In genomic region chr7:21526448-21526847, GRCh38 we compare ENCODE assay signal across 34 cellular contexts.
"Had no signal": no experiment of that assay in that cellular context is flagged by ENCODE, and none has a peak within 500 bp of the region (broad histone marks: within the 10 kb centered on the region; RNA-seq: fewer than 3 reads in every experiment).

No MANE protein-coding gene starts in this region.

- H3K4me3 ChIP-seq: ascending aorta, cardiac muscle cell had no signal

- H3K9me3 Mint-ChIP-seq: activated CD4-positive, alpha-beta memory T cell treated with anti-CD3 and anti-CD28 coated beads, Interleukin-2, amount 10 ng/mL, durations not matched to agents 7 days and 5 days; activated naive CD4-positive, alpha-beta T cell treated with anti-CD3 and anti-CD28 coated beads, Interleukin-2, amount 50 U/mL, for 24 hours; activated naive CD8-positive, alpha-beta T cell treated with anti-CD3 and anti-CD28 coated beads, Interleukin-2, amount 50 U/mL, for 24 hours; central memory CD8-positive, alpha-beta T cell had no signal

- H3K9me3 ChIP-seq: ascending aorta had no signal

- H3K36me3 Mint-ChIP-seq: activated naive CD4-positive, alpha-beta T cell treated with anti-CD3 and anti-CD28 coated beads, Interleukin-2, amount 10 ng/mL, durations not matched to agents 7 days and 5 days; activated naive CD4-positive, alpha-beta T cell treated with anti-CD3 and anti-CD28 coated beads, Interleukin-2, amount 50 U/mL, for 24 hours; activated naive CD8-positive, alpha-beta T cell; brain had no signal

- H3K4me1 Mint-ChIP-seq: activated CD4-positive, alpha-beta memory T cell treated with anti-CD3 and anti-CD28 coated beads, Interleukin-2, amount 10 ng/mL, durations not matched to agents 7 days and 5 days; activated CD4-positive, alpha-beta T cell treated with anti-CD3 and anti-CD28 coated beads for 36 hours; activated CD4-positive, alpha-beta T cell treated with anti-CD3 and anti-CD28 coated beads, Interleukin-2, amount 10 ng/mL, durations not matched to agents 7 days and 5 days; activated CD8-positive, alpha-beta memory T cell treated with anti-CD3 and anti-CD28 coated beads, Interleukin-2, amount 10 ng/mL, durations not matched to agents 7 days and 5 days; activated naive CD4-positive, alpha-beta T cell treated with anti-CD3 and anti-CD28 coated beads, Interleukin-2, amount 10 ng/mL, durations not matched to agents 7 days and 5 days; activated naive CD4-positive, alpha-beta T cell treated with anti-CD3 and anti-CD28 coated beads, Interleukin-2, amount 50 U/mL, for 24 hours; activated naive CD8-positive, alpha-beta T cell treated with anti-CD3 and anti-CD28 coated beads, Interleukin-2, amount 10 ng/mL, durations not matched to agents 7 days and 5 days; activated naive CD8-positive, alpha-beta T cell treated with anti-CD3 and anti-CD28 coated beads, Interleukin-2, amount 50 U/mL, for 24 hours; brain; central memory CD8-positive, alpha-beta T cell; WTC11 had no signal

- DNase-seq: activated CD4-positive, alpha-beta memory T cell treated with anti-CD3 and anti-CD28 coated beads, Interleukin-2, amount 10 ng/mL, durations not matched to agents 7 days and 5 days; activated CD4-positive, alpha-beta T cell treated with anti-CD3 and anti-CD28 coated beads for 1 hour; activated CD4-positive, alpha-beta T cell treated with anti-CD3 and anti-CD28 coated beads for 36 hours; activated CD4-positive, alpha-beta T cell treated with anti-CD3 and anti-CD28 coated beads for 48 hours; activated CD4-positive, alpha-beta T cell treated with anti-CD3 and anti-CD28 coated beads, Interleukin-2, amount 50 U/mL, for 48 hours; activated CD4-positive, CD25-positive, alpha-beta regulatory T cell; activated CD8-positive, alpha-beta memory T cell treated with anti-CD3 and anti-CD28 coated beads for 24 hours; activated CD8-positive, alpha-beta memory T cell treated with anti-CD3 and anti-CD28 coated beads, Interleukin-2, amount 10 ng/mL, durations not matched to agents 7 days and 5 days; activated CD8-positive, alpha-beta memory T cell treated with anti-CD3 and anti-CD28 coated beads, Interleukin-2, amount 50 U/mL, for 48 hours; activated CD8-positive, alpha-beta T cell treated with anti-CD3 and anti-CD28 coated beads, Interleukin-2, amount 10 ng/mL, durations not matched to agents 7 days and 5 days; activated effector memory CD4-positive, alpha-beta T cell treated with Interleukin-2 at 50 U/mL for 16 hours; activated gamma-delta T cell; activated naive CD4-positive, alpha-beta T cell treated with anti-CD3 and anti-CD28 coated beads, Interleukin-2, amount 10 ng/mL, durations not matched to agents 7 days and 5 days; activated naive CD4-positive, alpha-beta T cell treated with Interleukin-2 at 50 U/mL for 16 hours; activated naive CD8-positive, alpha-beta T cell treated with anti-CD3 and anti-CD28 coated beads, Interleukin-2, amount 10 ng/mL, durations not matched to agents 7 days and 5 days; activated naive CD8-positive, alpha-beta T cell treated with anti-CD3 and anti-CD28 coated beads, Interleukin-2, amount 50 U/mL, for 24 hours; activated T-cell treated with anti-CD3 and anti-CD28 coated beads, Interleukin-2, amount 50 U/mL, for 24 hours; activated T-cell treated with anti-CD3 and anti-CD28 coated beads, Interleukin-2, amount 50 U/mL, for 48 hours; amygdala; anterior cingulate cortex; caudate nucleus; cerebellar nuclear complex; T-helper 17 cell; T-helper 9 cell; WERI-Rb-1 had no signal

- H3K4me1 ChIP-seq: ascending aorta had no signal

- H3K27me3 ChIP-seq: ascending aorta, cardiac muscle cell had no signal

- H3K27ac ChIP-seq: ascending aorta, cardiac muscle cell, WERI-Rb-1 had no signal

- H3K4me3 Mint-ChIP-seq: activated CD4-positive, alpha-beta memory T cell treated with anti-CD3 and anti-CD28 coated beads, Interleukin-2, amount 10 ng/mL, durations not matched to agents 7 days and 5 days; activated CD4-positive, alpha-beta T cell treated with anti-CD3 and anti-CD28 coated beads for 36 hours; activated CD4-positive, alpha-beta T cell treated with anti-CD3 and anti-CD28 coated beads, Interleukin-2, amount 10 ng/mL, durations not matched to agents 7 days and 5 days; activated CD8-positive, alpha-beta memory T cell treated with anti-CD3 and anti-CD28 coated beads, Interleukin-2, amount 10 ng/mL, durations not matched to agents 7 days and 5 days; activated CD8-positive, alpha-beta T cell treated with anti-CD3 and anti-CD28 coated beads, Interleukin-2, amount 10 ng/mL, durations not matched to agents 7 days and 5 days; activated naive CD4-positive, alpha-beta T cell treated with anti-CD3 and anti-CD28 coated beads, Interleukin-2, amount 10 ng/mL, durations not matched to agents 7 days and 5 days; activated naive CD4-positive, alpha-beta T cell treated with anti-CD3 and anti-CD28 coated beads, Interleukin-2, amount 50 U/mL, for 24 hours; activated naive CD8-positive, alpha-beta T cell; activated naive CD8-positive, alpha-beta T cell treated with anti-CD3 and anti-CD28 coated beads, Interleukin-2, amount 10 ng/mL, durations not matched to agents 7 days and 5 days; activated naive CD8-positive, alpha-beta T cell treated with anti-CD3 and anti-CD28 coated beads, Interleukin-2, amount 50 U/mL, for 24 hours; activated T-cell treated with anti-CD3 and anti-CD28 coated beads, Interleukin-2, amount 50 U/mL, for 24 hours; brain; central memory CD8-positive, alpha-beta T cell; T-helper 17 cell; WTC11 had no signal

- H3K27ac Mint-ChIP-seq: activated CD4-positive, alpha-beta memory T cell treated with anti-CD3 and anti-CD28 coated beads, Interleukin-2, amount 10 ng/mL, durations not matched to agents 7 days and 5 days; activated CD4-positive, alpha-beta T cell treated with anti-CD3 and anti-CD28 coated beads for 36 hours; activated CD4-positive, alpha-beta T cell treated with anti-CD3 and anti-CD28 coated beads, Interleukin-2, amount 10 ng/mL, durations not matched to agents 7 days and 5 days; activated CD8-positive, alpha-beta memory T cell treated with anti-CD3 and anti-CD28 coated beads, Interleukin-2, amount 10 ng/mL, durations not matched to agents 7 days and 5 days; activated CD8-positive, alpha-beta T cell treated with anti-CD3 and anti-CD28 coated beads, Interleukin-2, amount 10 ng/mL, durations not matched to agents 7 days and 5 days; activated naive CD4-positive, alpha-beta T cell treated with anti-CD3 and anti-CD28 coated beads, Interleukin-2, amount 10 ng/mL, durations not matched to agents 7 days and 5 days; activated naive CD4-positive, alpha-beta T cell treated with anti-CD3 and anti-CD28 coated beads, Interleukin-2, amount 50 U/mL, for 24 hours; activated naive CD8-positive, alpha-beta T cell; activated naive CD8-positive, alpha-beta T cell treated with anti-CD3 and anti-CD28 coated beads, Interleukin-2, amount 10 ng/mL, durations not matched to agents 7 days and 5 days; activated naive CD8-positive, alpha-beta T cell treated with anti-CD3 and anti-CD28 coated beads, Interleukin-2, amount 50 U/mL, for 24 hours; activated T-cell treated with anti-CD3 and anti-CD28 coated beads, Interleukin-2, amount 50 U/mL, for 24 hours; activated T-helper 2 cell treated with anti-CD3 and anti-CD28 coated beads, Interferon-gamma antibody, Interleukin-2, Interleukin-4, amounts not matched to agents 10 μg/mL and 5 μg/mL and 100 μg/mL, durations not matched to agents 14 hours and 24 hours and 36 hours; brain; T-helper 17 cell; WTC11 had no signal

- H3K27me3 Mint-ChIP-seq: activated CD4-positive, alpha-beta T cell treated with anti-CD3 and anti-CD28 coated beads for 36 hours; activated naive CD4-positive, alpha-beta T cell treated with anti-CD3 and anti-CD28 coated beads, Interleukin-2, amount 50 U/mL, for 24 hours; activated T-cell treated with anti-CD3 and anti-CD28 coated beads, Interleukin-2, amount 50 U/mL, for 24 hours; central memory CD8-positive, alpha-beta T cell; T-helper 17 cell had no signal

- H3K36me3 ChIP-seq: ascending aorta, cardiac muscle cell, WERI-Rb-1 had no signal
